Comparison of ENCODE assay signal across 8 cellular contexts in the genomic region with DNA sequence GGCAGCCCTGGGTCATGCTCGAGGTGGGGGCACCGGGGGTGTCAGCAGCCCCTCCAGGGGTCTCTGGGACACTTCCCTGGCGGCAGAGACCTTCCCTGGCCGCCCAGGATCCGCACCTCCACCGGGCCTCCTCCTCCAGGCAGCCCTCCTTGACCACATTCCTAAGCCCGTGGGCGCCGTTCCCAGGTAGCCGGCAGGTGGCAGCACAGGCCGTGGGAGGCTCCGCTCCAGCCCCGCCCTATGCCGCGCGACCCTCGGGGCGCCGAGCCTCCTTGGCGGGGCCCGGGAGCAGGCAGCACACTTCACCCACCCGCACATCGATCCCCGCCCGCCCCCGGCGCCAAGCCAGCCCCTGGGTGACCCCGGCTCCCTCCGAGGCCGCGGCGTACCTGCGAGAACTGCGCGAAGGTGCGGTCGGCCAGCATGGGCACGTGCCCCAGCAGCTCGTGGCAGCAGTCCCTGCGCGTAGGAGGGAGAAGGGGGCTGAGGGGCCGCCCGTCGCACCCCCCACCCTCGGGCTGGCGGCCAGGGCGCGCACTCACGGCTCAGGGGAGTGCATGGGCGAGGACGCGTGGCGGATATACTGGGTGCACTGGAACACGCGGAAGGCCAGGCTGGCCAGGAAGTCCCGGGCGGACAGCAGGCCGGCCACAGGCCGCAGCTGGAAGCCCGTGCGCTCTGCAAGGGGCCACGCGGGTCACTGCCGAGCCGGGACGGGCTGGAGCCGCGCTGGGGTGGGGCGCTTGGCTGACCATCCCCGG. TPM values are rescaled to one million over a fixed set of nuclear protein-coding genes. Genes with fewer than 3 reads are reported as not detected.
A peak's percentile ranks its signal among the peaks of the same experiment; 100 is the strongest.
DNase-seq lines count a peak whose midpoint lies in the region; ATAC-seq and TF ChIP-seq lines count a peak whose summit lies in the region.

No MANE protein-coding gene starts in this region.

- no peaks in the 10 kb centered on the region for H3K9me3 ChIP-seq in esophagus squamous epithelium

- 18% methylated on average over 8 of the region's 70 CpGs; no CpG with 5 or more reads in 1 of the 2 donors for WGBS in esophagus squamous epithelium, 2 donors

- no peaks in the 10 kb centered on the region for H3K36me3 ChIP-seq in esophagus squamous epithelium

- no peak for TF ChIP-seq POLR2A in esophagus squamous epithelium (IDR thresholded peaks at IDR 0.05)

- peak; percentile 77 for TF ChIP-seq CTCF in activated CD8-positive, alpha-beta T cell treated with anti-CD3 and anti-CD28 coated beads for 36 hours (IDR thresholded peaks at IDR 0.05)
- TF ChIP-seq CTCF in esophagus squamous epithelium (IDR thresholded peaks at IDR 0.05) (peak in 5 of 6 experiments; percentile 45 to 70 (median 48)), retinal pigment epithelial cell (conservative IDR thresholded peaks at IDR 0.05; ENCODE audit: low read depth, low read length) (peak; percentile 65)

- intact Hi-C loops in Right ventricle myocardium inferior (cut with DNase I) (no loop called here), cardiac septum (cut with DNase I) (no loop called here), esophagus squamous epithelium (cut with DNase I) (no loop called here)
- intact Hi-C loops in activated CD8-positive, alpha-beta T cell treated with anti-CD3 and anti-CD28 coated beads for 36 hours (cut with micrococcal nuclease): no loop called here

- no peaks in the 10 kb centered on the region for H3K4me1 Mint-ChIP-seq in activated CD8-positive, alpha-beta T cell treated with anti-CD3 and anti-CD28 coated beads for 36 hours (ENCODE audit: low read depth)
- no peaks in the 10 kb centered on the region for H3K4me1 Mint-ChIP-seq in stimulated activated memory B cell treated with anti-CD40 and anti-IgM and Interleukin-4, amounts not matched to agents 10 μg/mL and 1 μg/mL and 100 μg/mL, for 72 hours

- ATAC-seq in Right ventricle myocardium inferior: peak; percentile 45
- ATAC-seq in activated CD8-positive, alpha-beta T cell treated with anti-CD3 and anti-CD28 coated beads for 36 hours: peak; percentile 81
- no peak for ATAC-seq in stimulated activated memory B cell treated with anti-CD40 and anti-IgM and Interleukin-4, amounts not matched to agents 10 μg/mL and 1 μg/mL and 100 μg/mL, for 72 hours
- ATAC-seq in HG02678 (IDR thresholded peaks at IDR 0.05; ENCODE audit: unreplicated experiment): no peak
- no peak for ATAC-seq in HG03108 (IDR thresholded peaks at IDR 0.05; ENCODE audit: unreplicated experiment)

- CTCF ChIA-PET in activated CD8-positive, alpha-beta T cell treated with anti-CD3 and anti-CD28 coated beads for 36 hours (lab: Charles Lee): interaction anchor here (1.0 to 1.6 kb wide), 3 partner anchors 15 to 254 kb away, joined by 5 to 6 read pairs (median 5); no protein-coding TSS in a partner anchor

- peaks cover 5% of the 10 kb centered on the region for H3K27me3 Mint-ChIP-seq in activated CD8-positive, alpha-beta T cell treated with anti-CD3 and anti-CD28 coated beads for 36 hours
- peaks cover 64% of the 10 kb centered on the region for H3K27me3 Mint-ChIP-seq in stimulated activated memory B cell treated with anti-CD40 and anti-IgM and Interleukin-4, amounts not matched to agents 10 μg/mL and 1 μg/mL and 100 μg/mL, for 72 hours

- H3K27me3 ChIP-seq in esophagus squamous epithelium: peaks cover 0 to 95% (median 3%) of the 10 kb centered on the region in 4 donors

- H3K4me3 Mint-ChIP-seq in activated CD8-positive, alpha-beta T cell treated with anti-CD3 and anti-CD28 coated beads for 36 hours: no peak overlapping the region
- no peak overlapping the region for H3K4me3 Mint-ChIP-seq in stimulated activated memory B cell treated with anti-CD40 and anti-IgM and Interleukin-4, amounts not matched to agents 10 μg/mL and 1 μg/mL and 100 μg/mL, for 72 hours

- H3K9me3 Mint-ChIP-seq in activated CD8-positive, alpha-beta T cell treated with anti-CD3 and anti-CD28 coated beads for 36 hours: no peaks in the 10 kb centered on the region
- H3K9me3 Mint-ChIP-seq in stimulated activated memory B cell treated with anti-CD40 and anti-IgM and Interleukin-4, amounts not matched to agents 10 μg/mL and 1 μg/mL and 100 μg/mL, for 72 hours: no peaks in the 10 kb centered on the region

- POLR2A ChIA-PET in activated CD8-positive, alpha-beta T cell treated with anti-CD3 and anti-CD28 coated beads for 36 hours (lab: Charles Lee): no interaction called here

- H3K27ac Mint-ChIP-seq in activated CD8-positive, alpha-beta T cell treated with anti-CD3 and anti-CD28 coated beads for 36 hours: no peak overlapping the region
- no peak overlapping the region for H3K27ac Mint-ChIP-seq in stimulated activated memory B cell treated with anti-CD40 and anti-IgM and Interleukin-4, amounts not matched to agents 10 μg/mL and 1 μg/mL and 100 μg/mL, for 72 hours

- H3K4me3 ChIP-seq in esophagus squamous epithelium (peak overlapping the region; percentile 5 to 56 (median 28)), retinal pigment epithelial cell (ENCODE audit: low read length) (no peak overlapping the region)

- no peaks in the 10 kb centered on the region for H3K36me3 Mint-ChIP-seq in activated CD8-positive, alpha-beta T cell treated with anti-CD3 and anti-CD28 coated beads for 36 hours (ENCODE audit: low read depth)
- H3K36me3 Mint-ChIP-seq in stimulated activated memory B cell treated with anti-CD40 and anti-IgM and Interleukin-4, amounts not matched to agents 10 μg/mL and 1 μg/mL and 100 μg/mL, for 72 hours: no peaks in the 10 kb centered on the region

- H3K27ac ChIP-seq in esophagus squamous epithelium: no peak overlapping the region

- DNase-seq in Right ventricle myocardium inferior (ENCODE audit: missing footprints) (peak; percentile 84), cardiac septum (ENCODE audit: low spot score) (no peak), esophagus squamous epithelium (lab: John Stamatoyannopoulos, UW) (no peak), retinal pigment epithelial cell (ENCODE audit: low read depth) (no peak)
- peak; percentile 59 for DNase-seq in activated CD8-positive, alpha-beta T cell treated with anti-CD3 and anti-CD28 coated beads for 36 hours

- H3K4me1 ChIP-seq in esophagus squamous epithelium: peaks cover 6 to 37% (median 8%) of the 10 kb centered on the region in 3 donors

RNA-seq across cellular contexts. Expression of a gene that starts 5.3 kb away (rescaled TPM):
- total RNA-seq in Right ventricle myocardium inferior: not detected
- not detected for total RNA-seq in cardiac septum
- not detected for total RNA-seq in activated CD8-positive, alpha-beta T cell treated with anti-CD3 and anti-CD28 coated beads for 36 hours
- total RNA-seq in esophagus squamous epithelium: not detected

RNA-seq across cellular contexts. Expression of a gene that starts 5.3 kb away (rescaled TPM):
- total RNA-seq in Right ventricle myocardium inferior (not detected), cardiac septum (not detected), esophagus squamous epithelium (under 1 TPM in 2 of 4 donors, not detected in 2; 0.34 to 0.76 TPM)
- not detected for total RNA-seq in activated CD8-positive, alpha-beta T cell treated with anti-CD3 and anti-CD28 coated beads for 36 hours

RNA-seq across cellular contexts. Expression of a gene that starts 27.1 kb away (rescaled TPM):
- total RNA-seq in Right ventricle myocardium inferior: 80.9 TPM
- 87.7 TPM for total RNA-seq in cardiac septum
- total RNA-seq in activated CD8-positive, alpha-beta T cell treated with anti-CD3 and anti-CD28 coated beads for 36 hours: 1 to 10 TPM; 8.1 to 8.2 TPM
- total RNA-seq in esophagus squamous epithelium: 10 to 100 TPM in 1 of 4 donors, 1 to 10 TPM in 2, under 1 TPM in 1; 0.76 to 35.3 (median 2.8) TPM

Comparison
In these comparisons a context has a peak if more than half of its experiments do, and no peak if none do; other contexts are left out.
1. DNase-seq: peak in Right ventricle myocardium inferior (single experiment) and activated CD8-positive, alpha-beta T cell treated with anti-CD3 and anti-CD28 coated beads for 36 hours (single experiment); none in cardiac septum (single experiment), esophagus squamous epithelium (single experiment) and retinal pigment epithelial cell (single experiment).
2. ATAC-seq: peak in Right ventricle myocardium inferior (single experiment) and activated CD8-positive, alpha-beta T cell treated with anti-CD3 and anti-CD28 coated beads for 36 hours (single experiment); none in stimulated activated memory B cell treated with anti-CD40 and anti-IgM and Interleukin-4, amounts not matched to agents 10 μg/mL and 1 μg/mL and 100 μg/mL, for 72 hours (single experiment), HG02678 (single experiment) and HG03108 (single experiment).
3. Peak in every context shown above with its lines, with median percentiles within 50 percentile points of each other: CTCF ChIP-seq.